10 cellular contexts compared by ENCODE assay signal in genomic region chr13:77184455-77184854, GRCh38.
DNase-seq lines count a peak whose midpoint lies in the region; ATAC-seq and TF ChIP-seq lines count a peak whose summit lies in the region.
"Had no signal": no experiment of that assay in that cellular context is flagged by ENCODE, and none has a peak within 500 bp of the region (broad histone marks: within the 10 kb centered on the region; RNA-seq: fewer than 3 reads in every experiment).

No MANE protein-coding gene starts in this region.

- intact Hi-C loops in CD8-positive, alpha-beta T cell (cut with DNase I, micrococcal nuclease), result loop anchor here in 1 of 2 experiments (5.0 to 10.0 kb wide), 2 partner anchors 110 to 293 kb away; no protein-coding TSS in a partner anchor
- intact Hi-C loops in prostate gland (cut with DNase I), result loop anchor here (10.0 kb wide), 1 partner anchor 290 kb away; no protein-coding TSS in a partner anchor

- no peaks in the 10 kb centered on the region for H3K9me3 Mint-ChIP-seq in CD8-positive, alpha-beta T cell
- no peaks in the 10 kb centered on the region for H3K9me3 Mint-ChIP-seq in activated naive CD8-positive, alpha-beta T cell treated with anti-CD3 and anti-CD28 coated beads for 36 hours

- H3K36me3 Mint-ChIP-seq in CD8-positive, alpha-beta T cell, result peaks cover 80% of the 10 kb centered on the region
- H3K36me3 Mint-ChIP-seq in activated naive CD8-positive, alpha-beta T cell treated with anti-CD3 and anti-CD28 coated beads for 36 hours, result peaks cover 50% of the 10 kb centered on the region

- H3K4me1 ChIP-seq in CD8-positive, alpha-beta T cell (ENCODE audit: insufficient read depth, low read length), result no peaks in the 10 kb centered on the region
- no peaks in the 10 kb centered on the region for H3K4me1 ChIP-seq in prostate gland (replicated peaks)
- H3K4me1 ChIP-seq: Peyer's patch had no signal

- no peak overlapping the region for H3K27ac ChIP-seq in CD8-positive, alpha-beta T cell (ENCODE audit: low read depth, low read length)
- H3K27ac ChIP-seq in prostate gland, result no peak overlapping the region
- H3K27ac ChIP-seq: Peyer's patch had no signal

- DNase-seq in CD8-positive, alpha-beta T cell, result no peak
- DNase-seq in activated naive CD8-positive, alpha-beta T cell treated with anti-CD3 and anti-CD28 coated beads for 36 hours, result peak; percentile 33
- DNase-seq in prostate gland (ENCODE audit: low spot score), result no peak
- no peak for DNase-seq in putamen (ENCODE audit: low spot score)
- DNase-seq in mesenteric fat pad (ENCODE audit: low spot score), result no peak
- DNase-seq in SHP77 treated with DMSO at 0.1 percent for 48 hours (lab: John Stamatoyannopoulos, UW), result no peak
- DNase-seq: DND-41 had no signal

- H3K36me3 ChIP-seq in CD8-positive, alpha-beta T cell (ENCODE audit: insufficient read depth, low read length), result peaks cover 25% of the 10 kb centered on the region
- H3K36me3 ChIP-seq in prostate gland, result no peaks in the 10 kb centered on the region

- H3K27ac Mint-ChIP-seq in CD8-positive, alpha-beta T cell, result peak overlapping the region; percentile 75
- H3K27ac Mint-ChIP-seq in activated naive CD8-positive, alpha-beta T cell treated with anti-CD3 and anti-CD28 coated beads for 36 hours, result peak overlapping the region; percentile 69

- no peaks in the 10 kb centered on the region for H3K27me3 ChIP-seq in CD8-positive, alpha-beta T cell (ENCODE audit: insufficient read depth, low read length)
- H3K27me3 ChIP-seq in prostate gland (replicated peaks; ENCODE audit: insufficient read depth), result no peaks in the 10 kb centered on the region
- H3K27me3 ChIP-seq: Peyer's patch had no signal

- H3K4me3 Mint-ChIP-seq in CD8-positive, alpha-beta T cell, result no peak overlapping the region
- H3K4me3 Mint-ChIP-seq in activated naive CD8-positive, alpha-beta T cell treated with anti-CD3 and anti-CD28 coated beads for 36 hours, result no peak overlapping the region

- 91% methylated on average over 2 of the region's 2 CpGs for WGBS in prostate gland

- TF ChIP-seq POLR2A in prostate gland (IDR thresholded peaks at IDR 0.05), result no peak

- TF ChIP-seq CTCF in CD8-positive, alpha-beta T cell (IDR thresholded peaks at IDR 0.05), result no peak
- TF ChIP-seq CTCF in prostate gland (IDR thresholded peaks at IDR 0.05), result no peak

- POLR2A ChIA-PET in CD8-positive, alpha-beta T cell (lab: Charles Lee), result interaction anchor here (0.7 to 1.0 kb wide), 3 partner anchors 13 to 35 kb away, joined by 3 read pairs; no protein-coding TSS in a partner anchor

- CTCF ChIA-PET in CD8-positive, alpha-beta T cell (lab: Charles Lee), result interaction anchor here (4.1 kb wide), 1 partner anchor 294 kb away, joined by 12 read pairs; no protein-coding TSS in a partner anchor

- H3K4me1 Mint-ChIP-seq in CD8-positive, alpha-beta T cell (ENCODE audit: low read depth), result peaks cover 18% of the 10 kb centered on the region
- H3K4me1 Mint-ChIP-seq in activated naive CD8-positive, alpha-beta T cell treated with anti-CD3 and anti-CD28 coated beads for 36 hours, result peaks cover 17% of the 10 kb centered on the region

- peak; percentile 20 for ATAC-seq in CD8-positive, alpha-beta T cell
- peak; percentile 94 for ATAC-seq in GM19467 (IDR thresholded peaks at IDR 0.05; ENCODE audit: unreplicated experiment)
- ATAC-seq in HG03439 (IDR thresholded peaks at IDR 0.05; ENCODE audit: unreplicated experiment), result peak; percentile 95

- no peak overlapping the region for H3K4me3 ChIP-seq in CD8-positive, alpha-beta T cell (ENCODE audit: low read depth, low read length)
- H3K4me3 ChIP-seq in prostate gland, result no peak overlapping the region
- H3K4me3 ChIP-seq: Peyer's patch had no signal

- no peaks in the 10 kb centered on the region for H3K9me3 ChIP-seq in CD8-positive, alpha-beta T cell (ENCODE audit: low read length)
- H3K9me3 ChIP-seq in prostate gland, result no peaks in the 10 kb centered on the region
- H3K9me3 ChIP-seq: Peyer's patch had no signal

- no peaks in the 10 kb centered on the region for H3K27me3 Mint-ChIP-seq in CD8-positive, alpha-beta T cell (ENCODE audit: low read depth)
- no peaks in the 10 kb centered on the region for H3K27me3 Mint-ChIP-seq in activated naive CD8-positive, alpha-beta T cell treated with anti-CD3 and anti-CD28 coated beads for 36 hours

Comparison
In these comparisons a context has a peak if more than half of its experiments do, and no peak if none do; other contexts are left out.
1. ATAC-seq: peak in every context shown above with its lines; median percentile 95 in HG03439; 94 in GM19467; 20 in CD8-positive, alpha-beta T cell.